Comparison of ENCODE assay signal across 21 cellular contexts in genomic region chr15:89948796-89949195, GRCh38.
"Had no signal": no experiment of that assay in that cellular context is flagged by ENCODE, and none has a peak within 500 bp of the region (broad histone marks: within the 10 kb centered on the region; RNA-seq: fewer than 3 reads in every experiment).

No MANE protein-coding gene starts in this region.

- ATAC-seq: effector memory CD8-positive, alpha-beta T cell; gastrocnemius medialis; heart left ventricle; left lobe of liver; naive thymus-derived CD8-positive, alpha-beta T cell; psoas muscle; right cardiac atrium; stimulated activated memory B cell treated with anti-CD40 and anti-IgM and Interleukin-4, amounts not matched to agents 10 μg/mL and 1 μg/mL and 100 μg/mL, for 72 hours; stimulated activated naive CD8-positive, alpha-beta T cell treated with anti-CD3 and anti-CD28 coated beads, Interleukin-15, Interleukin-2, amounts not matched to agents 100 U/mL and 50 U/mL, for 24 hours; upper lobe of right lung had no signal

- DNase-seq: cortex of kidney; effector memory CD8-positive, alpha-beta T cell; gastrocnemius medialis; heart left ventricle; kidney; mesendoderm; midbrain; naive thymus-derived CD8-positive, alpha-beta T cell; nephron progenitor cell; nucleus accumbens; psoas muscle; right cardiac atrium; sigmoid colon; stimulated activated CD4-positive, alpha-beta T cell treated with anti-CD3 and anti-CD28 coated beads, Interleukin-2, amount 100 ng/mL, for 24 hours; stimulated activated CD4-positive, alpha-beta T cell treated with anti-CD3 and anti-CD28 coated beads, Interleukin-4, amount 100 ng/mL, for 24 hours; stimulated activated naive CD8-positive, alpha-beta T cell treated with anti-CD3 and anti-CD28 coated beads, Interleukin-15, Interleukin-2, amounts not matched to agents 100 U/mL and 50 U/mL, for 24 hours; transverse colon; upper lobe of right lung; uterus had no signal
